ENCODE assay signal across 30 cellular contexts in the genomic region with DNA sequence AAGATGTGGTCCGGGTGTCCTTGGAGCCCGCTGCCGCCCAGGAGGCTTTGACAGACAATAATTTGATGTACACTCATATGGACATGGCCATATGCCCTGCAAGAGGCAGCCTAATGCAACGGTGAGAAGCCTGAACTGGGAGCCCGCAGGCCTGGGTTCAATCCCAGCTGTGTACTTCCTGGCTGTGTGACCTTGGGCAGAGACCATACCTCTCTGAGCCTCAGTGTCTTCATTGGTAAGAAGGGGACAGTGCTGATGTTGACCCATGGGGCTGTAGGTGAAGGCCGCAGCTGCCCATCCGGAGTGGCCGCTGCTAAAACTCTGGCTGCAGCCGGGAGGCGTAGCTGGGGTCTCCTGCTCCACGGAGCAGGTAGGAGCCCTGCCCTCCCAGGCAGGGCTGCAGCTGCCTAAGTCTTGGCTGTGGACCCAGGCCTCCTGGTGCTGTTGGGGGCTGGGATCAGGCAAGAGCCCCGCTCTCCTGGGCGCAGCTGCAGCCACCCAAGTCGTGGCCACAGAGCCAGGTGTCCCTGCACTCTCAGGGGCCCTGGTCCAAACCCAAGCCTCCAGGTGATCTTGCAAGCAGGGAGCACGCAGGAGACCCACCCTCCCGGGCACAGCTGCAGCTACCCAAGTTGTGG. TPM values are rescaled to one million over a fixed set of nuclear protein-coding genes. Genes with fewer than 3 reads are reported as not detected.
DNase-seq lines count a peak whose midpoint lies in the region; ATAC-seq lines count a peak whose summit lies in the region.
"Had no signal": no experiment of that assay in that cellular context is flagged by ENCODE, and none has a peak within 500 bp of the region (broad histone marks: within the 10 kb centered on the region; RNA-seq: fewer than 3 reads in every experiment).

No MANE protein-coding gene starts in this region.

- CTCF ChIA-PET in CD4-positive, alpha-beta memory T cell (lab: Charles Lee; ENCODE audit: partially characterized antibody): interaction anchor here (0.9 to 1.7 kb wide), 3 partner anchors 7 to 59 kb away, joined by 3 to 5 read pairs (median 4); a partner anchor contains a TSS

- no peak overlapping the region for H3K4me3 ChIP-seq in CD4-positive, alpha-beta memory T cell (ENCODE audit: low read length in 2 of 2)
- H3K4me3 ChIP-seq: colonic mucosa, mucosa of descending colon, ovary, testis had no signal

- no peaks in the 10 kb centered on the region for H3K27me3 ChIP-seq in CD4-positive, alpha-beta memory T cell (ENCODE audit: insufficient read depth, low read length)
- H3K27me3 ChIP-seq: colonic mucosa, ovary, testis had no signal

- intact Hi-C loops in activated CD4-positive, alpha-beta T cell treated with anti-CD3 and anti-CD28 coated beads, Interleukin-2, amount 10 ng/mL, durations not matched to agents 24 days and 14 days (cut with micrococcal nuclease): no loop called here
- intact Hi-C loops in CD4-positive, alpha-beta memory T cell (cut with micrococcal nuclease): no loop called here
- intact Hi-C loops in activated T-helper 1 cell treated with anti-CD3 and anti-CD28 coated beads, Interleukin-12 subunit alpha, Interleukin-12 subunit beta, Interleukin-2, Interleukin-4 antibody, amounts not matched to agents 30 ng/mL and 10 ng/mL and 1 ng/mL, durations not matched to agents 14 hours and 24 hours and 36 hours (cut with micrococcal nuclease): no loop called here

- peaks cover 81% of the 10 kb centered on the region for H3K36me3 ChIP-seq in CD4-positive, alpha-beta memory T cell (ENCODE audit: insufficient read depth, low read length)
- H3K36me3 ChIP-seq: colonic mucosa, ovary had no signal

- peaks cover 38% of the 10 kb centered on the region for H3K4me1 ChIP-seq in CD4-positive, alpha-beta memory T cell (ENCODE audit: insufficient read depth, low read length)
- H3K4me1 ChIP-seq: colonic mucosa, testis had no signal

- no peak for DNase-seq in activated CD4-positive, alpha-beta T cell treated with anti-CD3 and anti-CD28 coated beads, Interleukin-2, amount 10 ng/mL, durations not matched to agents 24 days and 14 days
- no peak for DNase-seq in activated CD4-positive, alpha-beta T cell treated with anti-CD3 and anti-CD28 coated beads for 1 hour
- no peak for DNase-seq in CD4-positive, alpha-beta memory T cell
- no peak for DNase-seq in activated T-helper 1 cell treated with anti-CD3 and anti-CD28 coated beads, Interleukin-12 subunit alpha, Interleukin-12 subunit beta, Interleukin-2, Interleukin-4 antibody, amounts not matched to agents 30 ng/mL and 10 ng/mL and 1 ng/mL, durations not matched to agents 14 hours and 24 hours and 36 hours (ENCODE audit: low spot score)
- DNase-seq in immature natural killer cell (no peak), anterior cingulate cortex (lab: John Stamatoyannopoulos, UW) (no peak), GM19240 (ENCODE audit: insufficient read length, low spot score) (no peak)
- DNase-seq: activated CD8-positive, alpha-beta memory T cell treated with anti-CD3 and anti-CD28 coated beads for 24 hours; activated T-cell treated with anti-CD3 and anti-CD28 coated beads, Interleukin-2, amount 50 U/mL, for 4 hours; colonic mucosa; effector CD4-positive, alpha-beta T cell; H7; hippocampal formation; left cardiac atrium; MM.1S; mucosa of descending colon; NCI-H1105 treated with DMSO at 0.1 percent for 48 hours; NCI-H1930; NCI-H510A treated with DMSO at 0.1 percent for 48 hours; nephron progenitor cell; OCI-M1; ovary; stimulated activated naive CD4-positive, alpha-beta T cell; T-helper 1 cell; testis had no signal

- H3K4me1 Mint-ChIP-seq in activated CD4-positive, alpha-beta T cell treated with anti-CD3 and anti-CD28 coated beads, Interleukin-2, amount 10 ng/mL, durations not matched to agents 24 days and 14 days: peaks cover 58% of the 10 kb centered on the region
- H3K4me1 Mint-ChIP-seq in CD4-positive, alpha-beta memory T cell: peaks cover 13 to 48% (median 24%) of the 10 kb centered on the region in 4 donors
- H3K4me1 Mint-ChIP-seq in activated T-helper 1 cell treated with anti-CD3 and anti-CD28 coated beads, Interleukin-12 subunit alpha, Interleukin-12 subunit beta, Interleukin-2, Interleukin-4 antibody, amounts not matched to agents 30 ng/mL and 10 ng/mL and 1 ng/mL, durations not matched to agents 14 hours and 24 hours and 36 hours (ENCODE audit: low read depth): peaks cover 63% of the 10 kb centered on the region
- peaks cover 95 to 97% of the 10 kb centered on the region in 2 donors for H3K4me1 Mint-ChIP-seq in immature natural killer cell

- peaks cover 77% of the 10 kb centered on the region for H3K36me3 Mint-ChIP-seq in activated CD4-positive, alpha-beta T cell treated with anti-CD3 and anti-CD28 coated beads, Interleukin-2, amount 10 ng/mL, durations not matched to agents 24 days and 14 days (ENCODE audit: low read depth)
- peaks cover 42 to 71% of the 10 kb centered on the region in 2 donors for H3K36me3 Mint-ChIP-seq in CD4-positive, alpha-beta memory T cell
- H3K36me3 Mint-ChIP-seq in activated T-helper 1 cell treated with anti-CD3 and anti-CD28 coated beads, Interleukin-12 subunit alpha, Interleukin-12 subunit beta, Interleukin-2, Interleukin-4 antibody, amounts not matched to agents 30 ng/mL and 10 ng/mL and 1 ng/mL, durations not matched to agents 14 hours and 24 hours and 36 hours (ENCODE audit: low read depth): peaks cover 56% of the 10 kb centered on the region
- H3K36me3 Mint-ChIP-seq in immature natural killer cell: peaks cover 49 to 88% (median 59%) of the 10 kb centered on the region in 3 donors

- H3K4me3 Mint-ChIP-seq in activated CD4-positive, alpha-beta T cell treated with anti-CD3 and anti-CD28 coated beads, Interleukin-2, amount 10 ng/mL, durations not matched to agents 24 days and 14 days: no peak overlapping the region
- H3K4me3 Mint-ChIP-seq in CD4-positive, alpha-beta memory T cell: no peak overlapping the region
- no peak overlapping the region for H3K4me3 Mint-ChIP-seq in activated T-helper 1 cell treated with anti-CD3 and anti-CD28 coated beads, Interleukin-12 subunit alpha, Interleukin-12 subunit beta, Interleukin-2, Interleukin-4 antibody, amounts not matched to agents 30 ng/mL and 10 ng/mL and 1 ng/mL, durations not matched to agents 14 hours and 24 hours and 36 hours
- peak overlapping the region; percentile 63 to 99 (median 74) for H3K4me3 Mint-ChIP-seq in immature natural killer cell
- H3K4me3 Mint-ChIP-seq: activated T-cell treated with anti-CD3 and anti-CD28 coated beads, Interleukin-2, amount 50 U/mL, for 4 hours; nephron progenitor cell had no signal

- ATAC-seq in HG03457 (IDR thresholded peaks at IDR 0.05; ENCODE audit: unreplicated experiment): no peak
- ATAC-seq: activated T-cell treated with anti-CD3 and anti-CD28 coated beads, Interleukin-2, amount 50 U/mL, for 4 hours; left cardiac atrium; mucosa of descending colon had no signal

- H3K27ac ChIP-seq in CD4-positive, alpha-beta memory T cell (ENCODE audit: low read depth, low read length): no peak overlapping the region
- H3K27ac ChIP-seq: colonic mucosa, ovary, testis had no signal

- POLR2A ChIA-PET in CD4-positive, alpha-beta memory T cell (lab: Charles Lee; ENCODE audit: partially characterized antibody): interaction anchor here (0.8 to 3.5 kb wide), 6 partner anchors 7 to 89 kb away, joined by 3 to 18 read pairs (median 8); a partner anchor contains a TSS

- H3K9me3 Mint-ChIP-seq in activated CD4-positive, alpha-beta T cell treated with anti-CD3 and anti-CD28 coated beads, Interleukin-2, amount 10 ng/mL, durations not matched to agents 24 days and 14 days: no peaks in the 10 kb centered on the region
- no peaks in the 10 kb centered on the region for H3K9me3 Mint-ChIP-seq in CD4-positive, alpha-beta memory T cell
- no peaks in the 10 kb centered on the region for H3K9me3 Mint-ChIP-seq in activated T-helper 1 cell treated with anti-CD3 and anti-CD28 coated beads, Interleukin-12 subunit alpha, Interleukin-12 subunit beta, Interleukin-2, Interleukin-4 antibody, amounts not matched to agents 30 ng/mL and 10 ng/mL and 1 ng/mL, durations not matched to agents 14 hours and 24 hours and 36 hours
- H3K9me3 Mint-ChIP-seq in immature natural killer cell: no peaks in the 10 kb centered on the region
- H3K9me3 Mint-ChIP-seq: activated naive CD4-positive, alpha-beta T cell treated with anti-CD3 and anti-CD28 coated beads, Interleukin-2, amount 50 U/mL, for 72 hours; activated T-cell treated with anti-CD3 and anti-CD28 coated beads, Interleukin-2, amount 50 U/mL, for 4 hours; nephron progenitor cell had no signal

- no peaks in the 10 kb centered on the region for H3K27me3 Mint-ChIP-seq in activated CD4-positive, alpha-beta T cell treated with anti-CD3 and anti-CD28 coated beads, Interleukin-2, amount 10 ng/mL, durations not matched to agents 24 days and 14 days
- H3K27me3 Mint-ChIP-seq in CD4-positive, alpha-beta memory T cell: no peaks in the 10 kb centered on the region
- no peaks in the 10 kb centered on the region for H3K27me3 Mint-ChIP-seq in activated T-helper 1 cell treated with anti-CD3 and anti-CD28 coated beads, Interleukin-12 subunit alpha, Interleukin-12 subunit beta, Interleukin-2, Interleukin-4 antibody, amounts not matched to agents 30 ng/mL and 10 ng/mL and 1 ng/mL, durations not matched to agents 14 hours and 24 hours and 36 hours (ENCODE audit: insufficient read depth)
- peaks cover 24 to 52% (median 29%) of the 10 kb centered on the region in 3 donors for H3K27me3 Mint-ChIP-seq in immature natural killer cell (ENCODE audit: low read depth in 3 of 3)

- peak overlapping the region; percentile 72 for H3K27ac Mint-ChIP-seq in activated CD4-positive, alpha-beta T cell treated with anti-CD3 and anti-CD28 coated beads, Interleukin-2, amount 10 ng/mL, durations not matched to agents 24 days and 14 days
- peak overlapping the region in 5 of 7 donors; percentile 29 to 79 (median 62) for H3K27ac Mint-ChIP-seq in CD4-positive, alpha-beta memory T cell
- peak overlapping the region; percentile 67 for H3K27ac Mint-ChIP-seq in activated T-helper 1 cell treated with anti-CD3 and anti-CD28 coated beads, Interleukin-12 subunit alpha, Interleukin-12 subunit beta, Interleukin-2, Interleukin-4 antibody, amounts not matched to agents 30 ng/mL and 10 ng/mL and 1 ng/mL, durations not matched to agents 14 hours and 24 hours and 36 hours
- H3K27ac Mint-ChIP-seq in immature natural killer cell: peak overlapping the region; percentile 86 to 98 (median 92)
- H3K27ac Mint-ChIP-seq: nephron progenitor cell had no signal

- no peaks in the 10 kb centered on the region for H3K9me3 ChIP-seq in CD4-positive, alpha-beta memory T cell (ENCODE audit: control insufficient read depth in 1 of 2, low read length in 2 of 2)
- H3K9me3 ChIP-seq: colonic mucosa, mucosa of descending colon, ovary, testis had no signal

RNA-seq across cellular contexts. Expression of a gene that starts 8.9 kb away (rescaled TPM):
- 288 and 296 TPM in 2 replicates for total RNA-seq in activated CD4-positive, alpha-beta T cell treated with anti-CD3 and anti-CD28 coated beads, Interleukin-2, amount 10 ng/mL, durations not matched to agents 24 days and 14 days
- 10 to 100 TPM; 55.4 to 63.8 TPM for total RNA-seq in CD4-positive, alpha-beta memory T cell
- polyA plus RNA-seq in CD4-positive, alpha-beta memory T cell: 100 to 1,000 TPM in 1 of 2 donors, 10 to 100 TPM in 1; 37.6 to 107 TPM
- 273 and 278 TPM in 2 replicates for total RNA-seq in activated T-helper 1 cell treated with anti-CD3 and anti-CD28 coated beads, Interleukin-12 subunit alpha, Interleukin-12 subunit beta, Interleukin-2, Interleukin-4 antibody, amounts not matched to agents 30 ng/mL and 10 ng/mL and 1 ng/mL, durations not matched to agents 14 hours and 24 hours and 36 hours
- polyA plus RNA-seq in immature natural killer cell: 1,000 to 10,000 TPM in 1 of 3 donors, 100 to 1,000 TPM in 2; 863 to 2,762 (median 893) TPM
- total RNA-seq: lung microvascular endothelial cell had no signal

RNA-seq across cellular contexts. Expression of a gene that starts 31.3 kb away (rescaled TPM):
- total RNA-seq in activated CD4-positive, alpha-beta T cell treated with anti-CD3 and anti-CD28 coated beads, Interleukin-2, amount 10 ng/mL, durations not matched to agents 24 days and 14 days: 6.8 and 7.1 TPM in 2 replicates
- total RNA-seq in CD4-positive, alpha-beta memory T cell: under 1 TPM; 0.61 to 0.90 TPM
- not detected for polyA plus RNA-seq in CD4-positive, alpha-beta memory T cell
- 2.3 and 3.3 TPM in 2 replicates for total RNA-seq in activated T-helper 1 cell treated with anti-CD3 and anti-CD28 coated beads, Interleukin-12 subunit alpha, Interleukin-12 subunit beta, Interleukin-2, Interleukin-4 antibody, amounts not matched to agents 30 ng/mL and 10 ng/mL and 1 ng/mL, durations not matched to agents 14 hours and 24 hours and 36 hours
- under 1 TPM in 2 of 3 donors, not detected in 1; 0.28 to 0.52 TPM for polyA plus RNA-seq in immature natural killer cell
- total RNA-seq: cardiac septum, H7, left cardiac atrium, lung microvascular endothelial cell, urinary bladder had no signal

RNA-seq across cellular contexts. Expression of a gene that starts 47.2 kb away (rescaled TPM):
- 6.0 and 6.9 TPM in 2 replicates for total RNA-seq in activated CD4-positive, alpha-beta T cell treated with anti-CD3 and anti-CD28 coated beads, Interleukin-2, amount 10 ng/mL, durations not matched to agents 24 days and 14 days
- total RNA-seq in CD4-positive, alpha-beta memory T cell: 10 to 100 TPM; 23.1 to 24.8 TPM
- under 1 TPM; 0.49 to 0.89 TPM for polyA plus RNA-seq in CD4-positive, alpha-beta memory T cell
- total RNA-seq in activated T-helper 1 cell treated with anti-CD3 and anti-CD28 coated beads, Interleukin-12 subunit alpha, Interleukin-12 subunit beta, Interleukin-2, Interleukin-4 antibody, amounts not matched to agents 30 ng/mL and 10 ng/mL and 1 ng/mL, durations not matched to agents 14 hours and 24 hours and 36 hours: 4.8 and 4.9 TPM in 2 replicates
- polyA plus RNA-seq in immature natural killer cell: 1 to 10 TPM in 2 of 3 donors, not detected in 1; 1.5 to 1.8 TPM

Comparison
In these comparisons a context has a peak if more than half of its experiments do, and no peak if none do; other contexts are left out.
1. H3K4me3 Mint-ChIP-seq: peak in immature natural killer cell (5 of 5); none in activated CD4-positive, alpha-beta T cell treated with anti-CD3 and anti-CD28 coated beads, Interleukin-2, amount 10 ng/mL, durations not matched to agents 24 days and 14 days (single experiment), CD4-positive, alpha-beta memory T cell (0 of 8) and activated T-helper 1 cell treated with anti-CD3 and anti-CD28 coated beads, Interleukin-12 subunit alpha, Interleukin-12 subunit beta, Interleukin-2, Interleukin-4 antibody, amounts not matched to agents 30 ng/mL and 10 ng/mL and 1 ng/mL, durations not matched to agents 14 hours and 24 hours and 36 hours (single experiment).
2. Peak in every context shown above with its lines, with median percentiles within 50 percentile points of each other: H3K27ac Mint-ChIP-seq.